ENCODE assay signal across 19 cellular contexts in the genomic region with DNA sequence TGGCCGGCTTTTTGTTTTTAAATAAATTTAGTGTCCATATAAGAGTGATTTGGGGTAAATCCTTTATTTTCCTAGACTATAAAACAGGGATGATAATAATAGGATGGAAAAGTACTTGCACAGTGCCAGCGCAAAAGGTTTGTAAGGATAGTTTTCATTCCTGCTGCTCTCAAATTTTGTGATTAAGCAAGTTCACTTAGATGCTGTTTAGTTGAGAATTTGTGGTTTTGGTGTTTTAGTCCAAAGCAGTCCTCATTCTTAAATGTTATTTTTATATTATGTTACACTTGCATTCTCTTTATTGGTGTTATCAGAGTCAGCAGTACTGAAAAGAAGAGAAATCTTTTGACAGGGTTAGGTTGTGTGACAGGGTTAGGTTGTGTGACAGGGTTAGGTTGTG. TPM values are rescaled to one million over a fixed set of nuclear protein-coding genes. Genes with fewer than 3 reads are reported as not detected.
A peak's percentile ranks its signal among the peaks of the same experiment; 100 is the strongest.
DNase-seq lines count a peak whose midpoint lies in the region; ATAC-seq, FAIRE-seq and TF ChIP-seq lines count a peak whose summit lies in the region.
"Had no signal": no experiment of that assay in that cellular context is flagged by ENCODE, and none has a peak within 500 bp of the region (broad histone marks: within the 10 kb centered on the region; RNA-seq: fewer than 3 reads in every experiment).

No MANE protein-coding gene starts in this region.

- peaks cover 100% of the 10 kb centered on the region for H3K79me2 ChIP-seq in astrocyte (ENCODE audit: insufficient read depth, low read length)

- peaks cover 0 to 49% (median 5%) of the 10 kb centered on the region in 3 donors for H3K36me3 Mint-ChIP-seq in CD8-positive, alpha-beta memory T cell
- H3K36me3 Mint-ChIP-seq in astrocyte (ENCODE audit: low read depth, unreplicated experiment): peaks cover 7% of the 10 kb centered on the region
- H3K36me3 Mint-ChIP-seq in memory B cell: peaks cover 10% of the 10 kb centered on the region

- H3K4me3 Mint-ChIP-seq in CD8-positive, alpha-beta memory T cell: peak overlapping the region in 1 of 7 donors; percentile 31
- H3K4me3 Mint-ChIP-seq in astrocyte (ENCODE audit: unreplicated experiment) (no peak overlapping the region), memory B cell (no peak overlapping the region)
- H3K4me3 Mint-ChIP-seq: activated CD4-positive, alpha-beta T cell treated with anti-CD3 and anti-CD28 coated beads for 36 hours; activated naive CD8-positive, alpha-beta T cell treated with anti-CD3 and anti-CD28 coated beads, Interleukin-2, amount 50 U/mL, for 24 hours; neural crest cell had no signal

- CTCF ChIA-PET in CD8-positive, alpha-beta memory T cell (lab: Charles Lee): no interaction called here

- no peak for FAIRE-seq in astrocyte (lab: Jason Lieb, UNC)
- FAIRE-seq: TTC549 had no signal

- H3K4me1 ChIP-seq in CD8-positive, alpha-beta memory T cell (ENCODE audit: insufficient read depth, low read length): peaks cover 41% of the 10 kb centered on the region
- peaks cover 4% of the 10 kb centered on the region for H3K4me1 ChIP-seq in astrocyte (ENCODE audit: insufficient read depth, low read length)

- H3K27me3 ChIP-seq in CD8-positive, alpha-beta memory T cell (ENCODE audit: insufficient read depth, low read length, poor library complexity, severe bottlenecking): no peaks in the 10 kb centered on the region
- no peaks in the 10 kb centered on the region for H3K27me3 ChIP-seq in astrocyte (ENCODE audit: insufficient read depth, low read length)
- H3K27me3 ChIP-seq: spleen, stomach had no signal

- POLR2A ChIA-PET in CD8-positive, alpha-beta memory T cell (lab: Charles Lee): no interaction called here

- no peak overlapping the region for H2AFZ ChIP-seq in astrocyte (ENCODE audit: low read depth, low read length)

- ATAC-seq in memory B cell (ENCODE audit: low read depth): no peak
- ATAC-seq: activated CD4-positive, alpha-beta T cell treated with anti-CD3 and anti-CD28 coated beads for 36 hours; activated naive CD8-positive, alpha-beta T cell treated with anti-CD3 and anti-CD28 coated beads, Interleukin-2, amount 50 U/mL, for 24 hours had no signal

- peaks cover 9% of the 10 kb centered on the region for H3K36me3 ChIP-seq in CD8-positive, alpha-beta memory T cell (ENCODE audit: insufficient read depth, low read length)
- peaks cover 3% of the 10 kb centered on the region for H3K36me3 ChIP-seq in astrocyte (ENCODE audit: insufficient read depth, low read length)

- DNase-seq in AG09319 (ENCODE audit: extremely low read depth, low read depth) (peak; percentile 7), astrocyte (ENCODE audit: low read depth) (peak; percentile 48), memory B cell (ENCODE audit: low spot score in 2 of 2) (no peak), NCI-H1417 (lab: John Stamatoyannopoulos, UW) (no peak), ecto neural progenitor cell (ENCODE audit: low spot score) (no peak), DMS53 treated with DMSO at 0.1 percent for 48 hours (lab: John Stamatoyannopoulos, UW; ENCODE audit: unreplicated experiment) (no peak), NCI-H345 (lab: John Stamatoyannopoulos, UW) (no peak)
- DNase-seq in CD8-positive, alpha-beta memory T cell: no peak
- DNase-seq: activated CD4-positive, alpha-beta T cell treated with anti-CD3 and anti-CD28 coated beads for 36 hours; activated naive CD8-positive, alpha-beta T cell treated with anti-CD3 and anti-CD28 coated beads, Interleukin-2, amount 50 U/mL, for 24 hours; MM.1S; NCI-H1694; NCI-H748 treated with DMSO at 0.1 percent for 48 hours; spleen; stimulated activated CD4-positive, alpha-beta T cell treated with anti-CD3 and anti-CD28 coated beads, Interleukin-4, amount 100 ng/mL, for 4 hours; stomach had no signal

- H3K27ac Mint-ChIP-seq in CD8-positive, alpha-beta memory T cell: peak overlapping the region in 6 of 8 donors; percentile 2 to 52 (median 26)
- H3K27ac Mint-ChIP-seq in astrocyte (ENCODE audit: unreplicated experiment) (no peak overlapping the region), memory B cell (peak overlapping the region; percentile 73)
- H3K27ac Mint-ChIP-seq: activated CD4-positive, alpha-beta T cell treated with anti-CD3 and anti-CD28 coated beads for 36 hours; activated naive CD8-positive, alpha-beta T cell treated with anti-CD3 and anti-CD28 coated beads, Interleukin-2, amount 50 U/mL, for 24 hours had no signal

- H3K27me3 Mint-ChIP-seq in CD8-positive, alpha-beta memory T cell: no peaks in the 10 kb centered on the region
- no peaks in the 10 kb centered on the region for H3K27me3 Mint-ChIP-seq in astrocyte (ENCODE audit: low read depth, unreplicated experiment)
- no peaks in the 10 kb centered on the region for H3K27me3 Mint-ChIP-seq in memory B cell
- H3K27me3 Mint-ChIP-seq: activated CD4-positive, alpha-beta T cell treated with anti-CD3 and anti-CD28 coated beads for 36 hours; activated naive CD8-positive, alpha-beta T cell treated with anti-CD3 and anti-CD28 coated beads, Interleukin-2, amount 50 U/mL, for 24 hours; type B pancreatic cell had no signal

- no peak overlapping the region for H3K4me2 ChIP-seq in astrocyte (ENCODE audit: low read length)

- no peak overlapping the region for H3K4me3 ChIP-seq in CD8-positive, alpha-beta memory T cell (ENCODE audit: low read length)
- H3K4me3 ChIP-seq in astrocyte (ENCODE audit: insufficient read depth, low read depth, low read length): no peak overlapping the region
- H3K4me3 ChIP-seq: spleen, stomach had no signal

- no peak overlapping the region for H3K9ac ChIP-seq in astrocyte (ENCODE audit: low read length)

- peaks cover 98% of the 10 kb centered on the region for H4K20me1 ChIP-seq in astrocyte (ENCODE audit: insufficient read depth, low read length)

- no peaks in the 10 kb centered on the region for H3K9me3 ChIP-seq in CD8-positive, alpha-beta memory T cell (ENCODE audit: low read length)
- no peaks in the 10 kb centered on the region for H3K9me3 ChIP-seq in astrocyte (ENCODE audit: insufficient read depth, low read depth, low read length)
- H3K9me3 ChIP-seq: spleen, stomach had no signal

- H3K4me1 Mint-ChIP-seq in CD8-positive, alpha-beta memory T cell: peaks cover 74 to 89% (median 89%) of the 10 kb centered on the region in 3 donors
- H3K4me1 Mint-ChIP-seq in astrocyte (ENCODE audit: low read depth, unreplicated experiment): peaks cover 21% of the 10 kb centered on the region
- H3K4me1 Mint-ChIP-seq in memory B cell: peaks cover 54% of the 10 kb centered on the region

- no peak for TF ChIP-seq CTCF in AG09319 (IDR thresholded peaks at IDR 0.05; ENCODE audit: low read depth, low read length)
- no peak for TF ChIP-seq CTCF in astrocyte (IDR thresholded peaks at IDR 0.05; ENCODE audit: insufficient read depth, low read depth, low read length)

- no peaks in the 10 kb centered on the region for H3K9me3 Mint-ChIP-seq in CD8-positive, alpha-beta memory T cell
- H3K9me3 Mint-ChIP-seq in astrocyte (ENCODE audit: unreplicated experiment): no peaks in the 10 kb centered on the region
- no peaks in the 10 kb centered on the region for H3K9me3 Mint-ChIP-seq in memory B cell
- H3K9me3 Mint-ChIP-seq: activated naive CD8-positive, alpha-beta T cell treated with anti-CD3 and anti-CD28 coated beads, Interleukin-2, amount 50 U/mL, for 24 hours; neural crest cell; type B pancreatic cell had no signal

- no peak overlapping the region for H3K27ac ChIP-seq in CD8-positive, alpha-beta memory T cell (ENCODE audit: low read depth, low read length)
- no peak overlapping the region for H3K27ac ChIP-seq in astrocyte (ENCODE audit: low read depth, low read length)
- H3K27ac ChIP-seq: spleen had no signal

RNA-seq across cellular contexts. Expression of a gene that starts 47.9 kb away (rescaled TPM):
- total RNA-seq in CD8-positive, alpha-beta memory T cell: 100 to 1,000 TPM; 118 to 119 TPM
- polyA plus RNA-seq in CD8-positive, alpha-beta memory T cell: 49.3 TPM
- 94.0 and 97.8 TPM in 2 replicates for total RNA-seq in astrocyte

Comparison
In these comparisons a context has a peak if more than half of its experiments do, and no peak if none do; other contexts are left out.
1. DNase-seq: peak in AG09319 (single experiment) and astrocyte (single experiment); none in CD8-positive, alpha-beta memory T cell (0 of 5), memory B cell (0 of 2), NCI-H1417 (0 of 3), ecto neural progenitor cell (single experiment), DMS53 treated with DMSO at 0.1 percent for 48 hours (single experiment) and NCI-H345 (single experiment).